In genomic region chr16:85084841-85085535, GRCh38 we compare ENCODE assay signal across 32 cellular contexts. TPM values are rescaled to one million over a fixed set of nuclear protein-coding genes. Genes with fewer than 3 reads are reported as not detected.
"Had no signal": no experiment of that assay in that cellular context is flagged by ENCODE, and none has a peak within 500 bp of the region (broad histone marks: within the 10 kb centered on the region; RNA-seq: fewer than 3 reads in every experiment).

No MANE protein-coding gene starts in this region.

- DNase-seq: activated CD4-positive, alpha-beta T cell treated with anti-CD3 and anti-CD28 coated beads for 1 hour; activated CD4-positive, alpha-beta T cell treated with anti-CD3 and anti-CD28 coated beads, Interleukin-2, amount 50 U/mL, for 4 hours; activated CD8-positive, alpha-beta memory T cell treated with anti-CD3 and anti-CD28 coated beads for 24 hours; activated CD8-positive, alpha-beta memory T cell treated with anti-CD3 and anti-CD28 coated beads, Interleukin-2, amount 50 U/mL, for 4 hours; activated naive CD4-positive, alpha-beta T cell; activated naive CD8-positive, alpha-beta T cell treated with anti-CD3 and anti-CD28 coated beads for 36 hours; activated T-cell treated with anti-CD3 and anti-CD28 coated beads, Interleukin-2, amount 50 U/mL, for 24 hours; central memory CD4-positive, alpha-beta T cell; effector memory CD4-positive, alpha-beta T cell; immature natural killer cell; kidney glomerular epithelial cell; left ventricle myocardium inferior; midbrain; nucleus accumbens; stimulated activated CD4-positive, alpha-beta T cell treated with anti-CD3 and anti-CD28 coated beads, Interleukin-2, amount 100 ng/mL, for 48 hours; stimulated activated CD8-positive, alpha-beta memory T cell treated with anti-CD3 and anti-CD28 coated beads, Interleukin-4, amount 100 ng/mL, for 48 hours; stimulated activated naive CD4-positive, alpha-beta T cell; T-cell; testis; trophoblast cell; WERI-Rb-1 had no signal

- H3K4me3 Mint-ChIP-seq: activated naive CD8-positive, alpha-beta T cell treated with anti-CD3 and anti-CD28 coated beads for 36 hours; activated T-cell treated with anti-CD3 and anti-CD28 coated beads, Interleukin-2, amount 50 U/mL, for 24 hours; immature natural killer cell; natural killer cell treated with Interleukin-12 subunit alpha and Interleukin-12 subunit beta and Interleukin-15 and Interleukin-18, amount 100 ng/mL, for 72 hours; T-cell had no signal

- H3K79me2 ChIP-seq: hepatocyte had no signal

- H3K36me3 ChIP-seq: WERI-Rb-1 had no signal

- H3K4me2 ChIP-seq: hepatocyte had no signal

- H3K27me3 Mint-ChIP-seq: activated naive CD8-positive, alpha-beta T cell treated with anti-CD3 and anti-CD28 coated beads for 36 hours; activated T-cell treated with anti-CD3 and anti-CD28 coated beads, Interleukin-2, amount 50 U/mL, for 24 hours; T-cell had no signal

- ATAC-seq: esophagus mucosa; natural killer cell treated with Interleukin-12 subunit alpha and Interleukin-12 subunit beta and Interleukin-15 and Interleukin-18, amount 100 ng/mL, for 72 hours; T-cell had no signal

- H3K36me3 Mint-ChIP-seq: activated naive CD8-positive, alpha-beta T cell treated with anti-CD3 and anti-CD28 coated beads for 36 hours; natural killer cell treated with Interleukin-12 subunit alpha and Interleukin-12 subunit beta and Interleukin-15 and Interleukin-18, amount 100 ng/mL, for 72 hours had no signal

- H3K27ac ChIP-seq: hepatocyte, left ventricle myocardium inferior, testis, WERI-Rb-1 had no signal

- FAIRE-seq: astrocyte, colon, endothelial cell of umbilical vein, frontal cortex, TTC549 had no signal

- H2AFZ ChIP-seq: hepatocyte had no signal

- H3K9me3 ChIP-seq: left ventricle myocardium inferior, testis had no signal

- H3K27ac Mint-ChIP-seq: activated naive CD8-positive, alpha-beta T cell treated with anti-CD3 and anti-CD28 coated beads for 36 hours; activated T-cell treated with anti-CD3 and anti-CD28 coated beads, Interleukin-2, amount 50 U/mL, for 24 hours; activated T-helper 2 cell treated with anti-CD3 and anti-CD28 coated beads, Interferon-gamma antibody, Interleukin-2, Interleukin-4, amounts not matched to agents 10 μg/mL and 5 μg/mL and 100 μg/mL, durations not matched to agents 14 hours and 24 hours and 36 hours; natural killer cell treated with Interleukin-12 subunit alpha and Interleukin-12 subunit beta and Interleukin-15 and Interleukin-18, amount 100 ng/mL, for 72 hours; T-cell had no signal

- H3K4me3 ChIP-seq: hepatocyte, left ventricle myocardium inferior, testis had no signal

- H3K27me3 ChIP-seq: hepatocyte, testis had no signal

- H3K9me3 Mint-ChIP-seq: activated naive CD8-positive, alpha-beta T cell treated with anti-CD3 and anti-CD28 coated beads for 36 hours; activated T-cell treated with anti-CD3 and anti-CD28 coated beads, Interleukin-2, amount 50 U/mL, for 24 hours; activated T-helper 2 cell treated with anti-CD3 and anti-CD28 coated beads, Interferon-gamma antibody, Interleukin-2, Interleukin-4, amounts not matched to agents 10 μg/mL and 5 μg/mL and 100 μg/mL, durations not matched to agents 14 hours and 24 hours and 36 hours; immature natural killer cell; natural killer cell treated with Interleukin-12 subunit alpha and Interleukin-12 subunit beta and Interleukin-15 and Interleukin-18, amount 100 ng/mL, for 72 hours; T-cell had no signal

RNA-seq across cellular contexts. Expression of gene CIBAR2, which starts 27.3 kb away (rescaled TPM):
- total RNA-seq: activated naive CD8-positive, alpha-beta T cell treated with anti-CD3 and anti-CD28 coated beads for 36 hours; activated T-helper 2 cell treated with anti-CD3 and anti-CD28 coated beads, Interferon-gamma antibody, Interleukin-2, Interleukin-4, amounts not matched to agents 10 μg/mL and 5 μg/mL and 100 μg/mL, durations not matched to agents 14 hours and 24 hours and 36 hours; astrocyte; dermis microvascular lymphatic vessel endothelial cell; endothelial cell of umbilical vein; esophagus mucosa; left ventricle myocardium inferior; lung microvascular endothelial cell; natural killer cell treated with Interleukin-12 subunit alpha and Interleukin-12 subunit beta and Interleukin-15 and Interleukin-18, amount 100 ng/mL, for 72 hours; T-cell had no signal
- polyA plus RNA-seq: hepatocyte had no signal
